1 cellular context compared by ENCODE assay signal in the genomic region with DNA sequence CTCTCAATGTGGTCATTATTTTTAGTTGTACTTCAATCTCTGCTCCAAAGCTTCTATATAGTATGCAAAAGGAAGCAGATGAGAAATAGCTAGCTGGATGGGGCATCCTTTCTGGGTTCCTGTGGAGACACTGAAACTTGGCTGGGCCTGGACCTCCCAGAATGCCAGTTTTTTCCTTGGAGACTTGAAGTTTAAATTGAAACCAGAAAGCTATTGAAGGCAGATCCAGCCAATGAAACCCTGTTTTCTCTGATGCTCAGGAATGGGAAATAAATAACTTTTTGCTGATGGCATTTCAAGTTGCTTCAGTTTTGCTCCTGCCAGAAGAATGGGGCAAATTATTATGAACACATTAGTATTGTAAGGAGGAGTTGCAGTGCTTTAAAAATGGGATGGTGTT.
TF ChIP-seq lines count a peak whose summit lies in the region.

No MANE protein-coding gene starts in this region.

TF ChIP-seq in GM12878, 131 proteins besides CTCF, POLR2A, EP300 and RAD21:
- TF ChIP-seq ZZZ3 (IDR thresholded peaks at IDR 0.05; ENCODE audit: control insufficient read depth, insufficient read length, low read depth), result no peak
- TF ChIP-seq, protein P1, sequence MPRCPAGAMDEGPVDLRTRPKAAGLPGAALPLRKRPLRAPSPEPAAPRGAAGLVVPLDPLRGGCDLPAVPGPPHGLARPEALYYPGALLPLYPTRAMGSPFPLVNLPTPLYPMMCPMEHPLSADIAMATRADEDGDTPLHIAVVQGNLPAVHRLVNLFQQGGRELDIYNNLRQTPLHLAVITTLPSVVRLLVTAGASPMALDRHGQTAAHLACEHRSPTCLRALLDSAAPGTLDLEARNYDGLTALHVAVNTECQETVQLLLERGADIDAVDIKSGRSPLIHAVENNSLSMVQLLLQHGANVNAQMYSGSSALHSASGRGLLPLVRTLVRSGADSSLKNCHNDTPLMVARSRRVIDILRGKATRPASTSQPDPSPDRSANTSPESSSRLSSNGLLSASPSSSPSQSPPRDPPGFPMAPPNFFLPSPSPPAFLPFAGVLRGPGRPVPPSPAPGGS (IDR thresholded peaks at IDR 0.05; ENCODE audit: borderline replicate concordance, insufficient read depth, low read depth, low read length, poor library complexity, severe bottlenecking), result no peak
- no peak for TF ChIP-seq BACH1 (IDR thresholded peaks at IDR 0.05; ENCODE audit: borderline replicate concordance)
- TF ChIP-seq, protein P2, sequence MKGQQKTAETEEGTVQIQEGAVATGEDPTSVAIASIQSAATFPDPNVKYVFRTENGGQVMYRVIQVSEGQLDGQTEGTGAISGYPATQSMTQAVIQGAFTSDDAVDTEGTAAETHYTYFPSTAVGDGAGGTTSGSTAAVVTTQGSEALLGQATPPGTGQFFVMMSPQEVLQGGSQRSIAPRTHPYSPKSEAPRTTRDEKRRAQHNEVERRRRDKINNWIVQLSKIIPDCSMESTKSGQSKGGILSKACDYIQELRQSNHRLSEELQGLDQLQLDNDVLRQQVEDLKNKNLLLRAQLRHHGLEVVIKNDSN (IDR thresholded peaks at IDR 0.05; ENCODE audit: borderline replicate concordance, extremely low read length, insufficient read depth, low read depth, low read length), result no peak
- TF ChIP-seq BCL11A (IDR thresholded peaks at IDR 0.05; ENCODE audit: low read depth, low read length), result no peak
- TF ChIP-seq SREBF2 (IDR thresholded peaks at IDR 0.05; ENCODE audit: low read length), result no peak
- TF ChIP-seq IRF4 (IDR thresholded peaks at IDR 0.05; ENCODE audit: low read depth, low read length), result no peak
- no peak for TF ChIP-seq ZNF622 (IDR thresholded peaks at IDR 0.05)
- no peak for TF ChIP-seq SREBF1 (IDR thresholded peaks at IDR 0.05; ENCODE audit: low read length)
